ENCODE assay signal across 1 cellular context in genomic region chr1:99559166-99559565, GRCh38.
TF ChIP-seq lines count a peak whose summit lies in the region.

No MANE protein-coding gene starts in this region.

TF ChIP-seq in K562, 482 proteins besides CTCF, POLR2A, EP300 and RAD21 (continued from another document):
- TF ChIP-seq, protein P1, sequence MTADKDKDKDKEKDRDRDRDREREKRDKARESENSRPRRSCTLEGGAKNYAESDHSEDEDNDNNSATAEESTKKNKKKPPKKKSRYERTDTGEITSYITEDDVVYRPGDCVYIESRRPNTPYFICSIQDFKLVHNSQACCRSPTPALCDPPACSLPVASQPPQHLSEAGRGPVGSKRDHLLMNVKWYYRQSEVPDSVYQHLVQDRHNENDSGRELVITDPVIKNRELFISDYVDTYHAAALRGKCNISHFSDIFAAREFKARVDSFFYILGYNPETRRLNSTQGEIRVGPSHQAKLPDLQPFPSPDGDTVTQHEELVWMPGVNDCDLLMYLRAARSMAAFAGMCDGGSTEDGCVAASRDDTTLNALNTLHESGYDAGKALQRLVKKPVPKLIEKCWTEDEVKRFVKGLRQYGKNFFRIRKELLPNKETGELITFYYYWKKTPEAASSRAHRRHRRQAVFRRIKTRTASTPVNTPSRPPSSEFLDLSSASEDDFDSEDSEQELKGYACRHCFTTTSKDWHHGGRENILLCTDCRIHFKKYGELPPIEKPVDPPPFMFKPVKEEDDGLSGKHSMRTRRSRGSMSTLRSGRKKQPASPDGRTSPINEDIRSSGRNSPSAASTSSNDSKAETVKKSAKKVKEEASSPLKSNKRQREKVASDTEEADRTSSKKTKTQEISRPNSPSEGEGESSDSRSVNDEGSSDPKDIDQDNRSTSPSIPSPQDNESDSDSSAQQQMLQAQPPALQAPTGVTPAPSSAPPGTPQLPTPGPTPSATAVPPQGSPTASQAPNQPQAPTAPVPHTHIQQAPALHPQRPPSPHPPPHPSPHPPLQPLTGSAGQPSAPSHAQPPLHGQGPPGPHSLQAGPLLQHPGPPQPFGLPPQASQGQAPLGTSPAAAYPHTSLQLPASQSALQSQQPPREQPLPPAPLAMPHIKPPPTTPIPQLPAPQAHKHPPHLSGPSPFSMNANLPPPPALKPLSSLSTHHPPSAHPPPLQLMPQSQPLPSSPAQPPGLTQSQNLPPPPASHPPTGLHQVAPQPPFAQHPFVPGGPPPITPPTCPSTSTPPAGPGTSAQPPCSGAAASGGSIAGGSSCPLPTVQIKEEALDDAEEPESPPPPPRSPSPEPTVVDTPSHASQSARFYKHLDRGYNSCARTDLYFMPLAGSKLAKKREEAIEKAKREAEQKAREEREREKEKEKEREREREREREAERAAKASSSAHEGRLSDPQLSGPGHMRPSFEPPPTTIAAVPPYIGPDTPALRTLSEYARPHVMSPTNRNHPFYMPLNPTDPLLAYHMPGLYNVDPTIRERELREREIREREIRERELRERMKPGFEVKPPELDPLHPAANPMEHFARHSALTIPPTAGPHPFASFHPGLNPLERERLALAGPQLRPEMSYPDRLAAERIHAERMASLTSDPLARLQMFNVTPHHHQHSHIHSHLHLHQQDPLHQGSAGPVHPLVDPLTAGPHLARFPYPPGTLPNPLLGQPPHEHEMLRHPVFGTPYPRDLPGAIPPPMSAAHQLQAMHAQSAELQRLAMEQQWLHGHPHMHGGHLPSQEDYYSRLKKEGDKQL (CRISPR knock-in tag; IDR thresholded peaks at IDR 0.05; ENCODE audit: borderline replicate concordance) = no peak
- TF ChIP-seq, protein P2, sequence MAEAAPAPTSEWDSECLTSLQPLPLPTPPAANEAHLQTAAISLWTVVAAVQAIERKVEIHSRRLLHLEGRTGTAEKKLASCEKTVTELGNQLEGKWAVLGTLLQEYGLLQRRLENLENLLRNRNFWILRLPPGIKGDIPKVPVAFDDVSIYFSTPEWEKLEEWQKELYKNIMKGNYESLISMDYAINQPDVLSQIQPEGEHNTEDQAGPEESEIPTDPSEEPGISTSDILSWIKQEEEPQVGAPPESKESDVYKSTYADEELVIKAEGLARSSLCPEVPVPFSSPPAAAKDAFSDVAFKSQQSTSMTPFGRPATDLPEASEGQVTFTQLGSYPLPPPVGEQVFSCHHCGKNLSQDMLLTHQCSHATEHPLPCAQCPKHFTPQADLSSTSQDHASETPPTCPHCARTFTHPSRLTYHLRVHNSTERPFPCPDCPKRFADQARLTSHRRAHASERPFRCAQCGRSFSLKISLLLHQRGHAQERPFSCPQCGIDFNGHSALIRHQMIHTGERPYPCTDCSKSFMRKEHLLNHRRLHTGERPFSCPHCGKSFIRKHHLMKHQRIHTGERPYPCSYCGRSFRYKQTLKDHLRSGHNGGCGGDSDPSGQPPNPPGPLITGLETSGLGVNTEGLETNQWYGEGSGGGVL (CRISPR knock-in tag; IDR thresholded peaks at IDR 0.05) = no peak
- TF ChIP-seq XRCC3 (IDR thresholded peaks at IDR 0.05) (no peak), ZNF780A (CRISPR knock-in tag; IDR thresholded peaks at IDR 0.05) (no peak), RFX5 (IDR thresholded peaks at IDR 0.05; ENCODE audit: low read depth, low read length) (no peak), ZNF766 (CRISPR knock-in tag; conservative IDR thresholded peaks at IDR 0.05) (no peak), MYNN (IDR thresholded peaks at IDR 0.05) (no peak), MYNN (CRISPR knock-in tag; IDR thresholded peaks at IDR 0.05) (no peak), ZNF253 (CRISPR knock-in tag; conservative IDR thresholded peaks at IDR 0.05) (no peak), EWSR1 (IDR thresholded peaks at IDR 0.05; ENCODE audit: borderline replicate concordance, low read depth, partially characterized antibody) (no peak), SIX5 (IDR thresholded peaks at IDR 0.05; ENCODE audit: borderline replicate concordance in 1 of 2, insufficient read depth in 1 of 2, low read depth in 1 of 2, low read length in 2 of 2) (no peak), DLX4 (CRISPR knock-in tag; IDR thresholded peaks at IDR 0.05) (no peak), NCOR1 (IDR thresholded peaks at IDR 0.05) (no peak)
- TF ChIP-seq, protein P3, sequence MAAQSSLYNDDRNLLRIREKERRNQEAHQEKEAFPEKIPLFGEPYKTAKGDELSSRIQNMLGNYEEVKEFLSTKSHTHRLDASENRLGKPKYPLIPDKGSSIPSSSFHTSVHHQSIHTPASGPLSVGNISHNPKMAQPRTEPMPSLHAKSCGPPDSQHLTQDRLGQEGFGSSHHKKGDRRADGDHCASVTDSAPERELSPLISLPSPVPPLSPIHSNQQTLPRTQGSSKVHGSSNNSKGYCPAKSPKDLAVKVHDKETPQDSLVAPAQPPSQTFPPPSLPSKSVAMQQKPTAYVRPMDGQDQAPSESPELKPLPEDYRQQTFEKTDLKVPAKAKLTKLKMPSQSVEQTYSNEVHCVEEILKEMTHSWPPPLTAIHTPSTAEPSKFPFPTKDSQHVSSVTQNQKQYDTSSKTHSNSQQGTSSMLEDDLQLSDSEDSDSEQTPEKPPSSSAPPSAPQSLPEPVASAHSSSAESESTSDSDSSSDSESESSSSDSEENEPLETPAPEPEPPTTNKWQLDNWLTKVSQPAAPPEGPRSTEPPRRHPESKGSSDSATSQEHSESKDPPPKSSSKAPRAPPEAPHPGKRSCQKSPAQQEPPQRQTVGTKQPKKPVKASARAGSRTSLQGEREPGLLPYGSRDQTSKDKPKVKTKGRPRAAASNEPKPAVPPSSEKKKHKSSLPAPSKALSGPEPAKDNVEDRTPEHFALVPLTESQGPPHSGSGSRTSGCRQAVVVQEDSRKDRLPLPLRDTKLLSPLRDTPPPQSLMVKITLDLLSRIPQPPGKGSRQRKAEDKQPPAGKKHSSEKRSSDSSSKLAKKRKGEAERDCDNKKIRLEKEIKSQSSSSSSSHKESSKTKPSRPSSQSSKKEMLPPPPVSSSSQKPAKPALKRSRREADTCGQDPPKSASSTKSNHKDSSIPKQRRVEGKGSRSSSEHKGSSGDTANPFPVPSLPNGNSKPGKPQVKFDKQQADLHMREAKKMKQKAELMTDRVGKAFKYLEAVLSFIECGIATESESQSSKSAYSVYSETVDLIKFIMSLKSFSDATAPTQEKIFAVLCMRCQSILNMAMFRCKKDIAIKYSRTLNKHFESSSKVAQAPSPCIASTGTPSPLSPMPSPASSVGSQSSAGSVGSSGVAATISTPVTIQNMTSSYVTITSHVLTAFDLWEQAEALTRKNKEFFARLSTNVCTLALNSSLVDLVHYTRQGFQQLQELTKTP (IDR thresholded peaks at IDR 0.05; ENCODE audit: low read depth in 1 of 2, partially characterized antibody in 2 of 2) = no peak
- TF ChIP-seq, protein P4, sequence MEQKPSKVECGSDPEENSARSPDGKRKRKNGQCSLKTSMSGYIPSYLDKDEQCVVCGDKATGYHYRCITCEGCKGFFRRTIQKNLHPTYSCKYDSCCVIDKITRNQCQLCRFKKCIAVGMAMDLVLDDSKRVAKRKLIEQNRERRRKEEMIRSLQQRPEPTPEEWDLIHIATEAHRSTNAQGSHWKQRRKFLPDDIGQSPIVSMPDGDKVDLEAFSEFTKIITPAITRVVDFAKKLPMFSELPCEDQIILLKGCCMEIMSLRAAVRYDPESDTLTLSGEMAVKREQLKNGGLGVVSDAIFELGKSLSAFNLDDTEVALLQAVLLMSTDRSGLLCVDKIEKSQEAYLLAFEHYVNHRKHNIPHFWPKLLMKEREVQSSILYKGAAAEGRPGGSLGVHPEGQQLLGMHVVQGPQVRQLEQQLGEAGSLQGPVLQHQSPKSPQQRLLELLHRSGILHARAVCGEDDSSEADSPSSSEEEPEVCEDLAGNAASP (IDR thresholded peaks at IDR 0.05) = no peak
- TF ChIP-seq, protein P5, sequence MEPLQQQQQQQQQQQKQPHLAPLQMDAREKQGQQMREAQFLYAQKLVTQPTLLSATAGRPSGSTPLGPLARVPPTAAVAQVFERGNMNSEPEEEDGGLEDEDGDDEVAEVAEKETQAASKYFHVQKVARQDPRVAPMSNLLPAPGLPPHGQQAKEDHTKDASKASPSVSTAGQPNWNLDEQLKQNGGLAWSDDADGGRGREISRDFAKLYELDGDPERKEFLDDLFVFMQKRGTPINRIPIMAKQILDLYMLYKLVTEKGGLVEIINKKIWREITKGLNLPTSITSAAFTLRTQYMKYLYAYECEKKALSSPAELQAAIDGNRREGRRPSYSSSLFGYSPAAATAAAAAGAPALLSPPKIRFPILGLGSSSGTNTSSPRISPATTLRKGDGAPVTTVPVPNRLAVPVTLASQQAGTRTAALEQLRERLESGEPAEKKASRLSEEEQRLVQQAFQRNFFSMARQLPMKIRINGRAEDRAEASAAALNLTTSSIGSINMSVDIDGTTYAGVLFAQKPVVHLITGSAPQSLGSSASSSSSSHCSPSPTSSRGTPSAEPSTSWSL (CRISPR knock-in tag; IDR thresholded peaks at IDR 0.05; ENCODE audit: borderline replicate concordance) = no peak
TF ChIP-seq in K562: peak in this region for 0.
